ENCODE assay signal across 9 cellular contexts in genomic region chr1:62530516-62531154, GRCh38.
DNase-seq lines count a peak whose midpoint lies in the region; ATAC-seq and TF ChIP-seq lines count a peak whose summit lies in the region.
"Had no signal": no experiment of that assay in that cellular context is flagged by ENCODE, and none has a peak within 500 bp of the region (broad histone marks: within the 10 kb centered on the region; RNA-seq: fewer than 3 reads in every experiment).

No MANE protein-coding gene starts in this region.

- H3K27me3 Mint-ChIP-seq in CD4-positive, alpha-beta T cell: no peaks in the 10 kb centered on the region
- H3K27me3 Mint-ChIP-seq: central memory CD8-positive, alpha-beta T cell had no signal

- H3K4me3 Mint-ChIP-seq in stimulated activated effector memory CD8-positive, alpha-beta T cell treated with anti-CD3 and anti-CD28 coated beads, Interleukin-12 subunit alpha, Interleukin-12 subunit beta, amount 100 ng/mL, for 72 hours: no peak overlapping the region
- no peak overlapping the region for H3K4me3 Mint-ChIP-seq in CD4-positive, alpha-beta T cell
- H3K4me3 Mint-ChIP-seq: central memory CD8-positive, alpha-beta T cell had no signal

- no peak overlapping the region for H3K4me3 ChIP-seq in BE2C (ENCODE audit: low read depth, low read length)
- no peak overlapping the region for H3K4me3 ChIP-seq in mammary epithelial cell (replicated peaks in 1 of 3; ENCODE audit: insufficient read depth in 1 of 3, low read depth in 2 of 3, low read length in 3 of 3)

- no TSS peak for BruUV-seq in mammary epithelial cell (replicated peaks; lab: Mats Ljungman, UMichigan)

- H3K27me3 ChIP-seq in BE2C (no peaks in the 10 kb centered on the region), mammary epithelial cell (ENCODE audit: insufficient read depth, low read length) (no peaks in the 10 kb centered on the region)
- no peaks in the 10 kb centered on the region for H3K27me3 ChIP-seq in CD4-positive, alpha-beta T cell (ENCODE audit: control insufficient read depth, insufficient read depth, low read length)

- DNase-seq in BE2C (peak; percentile 58), HuH-7 (ENCODE audit: low spot score) (peak; percentile 34), mammary epithelial cell (peak; percentile 49), left colon (peak; percentile 33 to 59), DMS114 treated with DMSO at 0.1 percent for 48 hours (lab: John Stamatoyannopoulos, UW; ENCODE audit: unreplicated experiment) (no peak)
- no peak for DNase-seq in stimulated activated effector memory CD8-positive, alpha-beta T cell treated with anti-CD3 and anti-CD28 coated beads, Interleukin-12 subunit alpha, Interleukin-12 subunit beta, amount 100 ng/mL, for 72 hours (ENCODE audit: low spot score in 2 of 2)
- no peak for DNase-seq in CD4-positive, alpha-beta T cell

- in situ Hi-C loops in mammary epithelial cell (cut with MboI; ENCODE audit: low sequenced_read_pairs in 2 of 2): loop anchor here in 1 of 2 donors (10.0 kb wide), 1 partner anchor 214 kb away; no protein-coding TSS in a partner anchor

- TF ChIP-seq CTCF in BE2C (IDR thresholded peaks at IDR 0.05; ENCODE audit: low read depth, low read length) (peak; percentile 80), mammary epithelial cell (conservative IDR thresholded peaks at IDR 0.05 in 1 of 2, IDR thresholded peaks at IDR 0.05 in 1 of 2; ENCODE audit: extremely low read depth in 1 of 2, insufficient read depth in 1 of 2, low read depth in 1 of 2, low read length in 2 of 2) (peak; percentile 59 to 70)
- TF ChIP-seq CTCF in CD4-positive, alpha-beta T cell (IDR thresholded peaks at IDR 0.05): no peak

- H3K9me3 ChIP-seq in BE2C (no peaks in the 10 kb centered on the region), mammary epithelial cell (replicated peaks; ENCODE audit: insufficient read depth, low read length) (no peaks in the 10 kb centered on the region)
- H3K9me3 ChIP-seq in CD4-positive, alpha-beta T cell (ENCODE audit: control insufficient read depth, low read length): no peaks in the 10 kb centered on the region

- H3K4me2 ChIP-seq in mammary epithelial cell (ENCODE audit: insufficient read depth, low read depth, low read length): no peak overlapping the region

- CTCF ChIA-PET in mammary epithelial cell (lab: Charles Lee; ENCODE audit: low non-redundant PET): interaction anchor here (1.1 kb wide), 1 partner anchor 216 kb away, joined by 10 read pairs; no protein-coding TSS in a partner anchor
- CTCF ChIA-PET in CD4-positive, alpha-beta T cell (lab: Charles Lee): interaction anchor here (1.2 kb wide), 1 partner anchor 13 kb away, joined by 3 read pairs; no protein-coding TSS in a partner anchor

- POLR2A ChIA-PET in CD4-positive, alpha-beta T cell (lab: Charles Lee): interaction anchor here (0.6 to 1.1 kb wide), 3 partner anchors 9 to 397 kb away, joined by 3 read pairs; no protein-coding TSS in a partner anchor

- no peaks in the 10 kb centered on the region for H4K20me1 ChIP-seq in mammary epithelial cell (ENCODE audit: insufficient read depth, low read length)

- dilution Hi-C loops in mammary epithelial cell (cut with HindIII; ENCODE audit: low sequenced_read_pairs): no loop called here

- no peak overlapping the region for H2AFZ ChIP-seq in mammary epithelial cell (ENCODE audit: low read depth, low read length)

- no peaks in the 10 kb centered on the region for H3K36me3 Mint-ChIP-seq in stimulated activated effector memory CD8-positive, alpha-beta T cell treated with anti-CD3 and anti-CD28 coated beads, Interleukin-12 subunit alpha, Interleukin-12 subunit beta, amount 100 ng/mL, for 72 hours
- H3K36me3 Mint-ChIP-seq in CD4-positive, alpha-beta T cell (ENCODE audit: low read depth): peaks cover 22% of the 10 kb centered on the region

- ATAC-seq in left colon (peak; percentile 95), HG02884 (IDR thresholded peaks at IDR 0.05; ENCODE audit: unreplicated experiment) (no peak)
- ATAC-seq in stimulated activated effector memory CD8-positive, alpha-beta T cell treated with anti-CD3 and anti-CD28 coated beads, Interleukin-12 subunit alpha, Interleukin-12 subunit beta, amount 100 ng/mL, for 72 hours: no peak
- ATAC-seq in CD4-positive, alpha-beta T cell (ENCODE audit: poor library complexity): no peak

- H3K79me2 ChIP-seq in mammary epithelial cell (ENCODE audit: insufficient read depth, low read length): no peaks in the 10 kb centered on the region

- 50% methylated on average over 6 of the region's 6 CpGs for WGBS in mammary epithelial cell (ENCODE audit: low coverage, missing lambda C conversion rate)

- no peak overlapping the region for H3K27ac ChIP-seq in mammary epithelial cell (ENCODE audit: insufficient read depth, low read depth, low read length)
- H3K27ac ChIP-seq in CD4-positive, alpha-beta T cell (ENCODE audit: low read depth, low read length): no peak overlapping the region

- no peaks in the 10 kb centered on the region for H3K4me1 ChIP-seq in BE2C
- H3K4me1 ChIP-seq in mammary epithelial cell (ENCODE audit: insufficient read depth, low read length): no peaks in the 10 kb centered on the region

- H3K27ac Mint-ChIP-seq in stimulated activated effector memory CD8-positive, alpha-beta T cell treated with anti-CD3 and anti-CD28 coated beads, Interleukin-12 subunit alpha, Interleukin-12 subunit beta, amount 100 ng/mL, for 72 hours: no peak overlapping the region
- H3K27ac Mint-ChIP-seq in CD4-positive, alpha-beta T cell: no peak overlapping the region

- H3K9me3 Mint-ChIP-seq in stimulated activated effector memory CD8-positive, alpha-beta T cell treated with anti-CD3 and anti-CD28 coated beads, Interleukin-12 subunit alpha, Interleukin-12 subunit beta, amount 100 ng/mL, for 72 hours: no peaks in the 10 kb centered on the region
- no peaks in the 10 kb centered on the region for H3K9me3 Mint-ChIP-seq in CD4-positive, alpha-beta T cell
- H3K9me3 Mint-ChIP-seq: central memory CD8-positive, alpha-beta T cell had no signal

- no peaks in the 10 kb centered on the region for H3K4me1 Mint-ChIP-seq in stimulated activated effector memory CD8-positive, alpha-beta T cell treated with anti-CD3 and anti-CD28 coated beads, Interleukin-12 subunit alpha, Interleukin-12 subunit beta, amount 100 ng/mL, for 72 hours
- no peaks in the 10 kb centered on the region for H3K4me1 Mint-ChIP-seq in CD4-positive, alpha-beta T cell (ENCODE audit: low read depth)
- H3K4me1 Mint-ChIP-seq: central memory CD8-positive, alpha-beta T cell had no signal

- intact Hi-C loops in mammary epithelial cell (cut with micrococcal nuclease) (loop anchor here (1.0 to 5.0 kb wide), 2 partner anchors 157 to 216 kb away; partner anchors contain the start of gene DOCK7), left colon (cut with DNase I, micrococcal nuclease) (no loop called here)
- intact Hi-C loops in CD4-positive, alpha-beta T cell (cut with DNase I, micrococcal nuclease): no loop called here

- no peaks in the 10 kb centered on the region for H3K36me3 ChIP-seq in BE2C
- peaks cover 5% of the 10 kb centered on the region for H3K36me3 ChIP-seq in mammary epithelial cell (ENCODE audit: insufficient read depth, low read length)

- no peak overlapping the region for H3K9ac ChIP-seq in mammary epithelial cell (ENCODE audit: insufficient read depth, low read length)

Comparison
In these comparisons a context has a peak if more than half of its experiments do, and no peak if none do; other contexts are left out.
1. DNase-seq: peak in BE2C (single experiment), HuH-7 (single experiment), mammary epithelial cell (single experiment) and left colon (2 of 2); none in stimulated activated effector memory CD8-positive, alpha-beta T cell treated with anti-CD3 and anti-CD28 coated beads, Interleukin-12 subunit alpha, Interleukin-12 subunit beta, amount 100 ng/mL, for 72 hours (0 of 2), CD4-positive, alpha-beta T cell (0 of 10) and DMS114 treated with DMSO at 0.1 percent for 48 hours (single experiment).